Comparison of ENCODE assay signal across 15 cellular contexts in the genomic region with DNA sequence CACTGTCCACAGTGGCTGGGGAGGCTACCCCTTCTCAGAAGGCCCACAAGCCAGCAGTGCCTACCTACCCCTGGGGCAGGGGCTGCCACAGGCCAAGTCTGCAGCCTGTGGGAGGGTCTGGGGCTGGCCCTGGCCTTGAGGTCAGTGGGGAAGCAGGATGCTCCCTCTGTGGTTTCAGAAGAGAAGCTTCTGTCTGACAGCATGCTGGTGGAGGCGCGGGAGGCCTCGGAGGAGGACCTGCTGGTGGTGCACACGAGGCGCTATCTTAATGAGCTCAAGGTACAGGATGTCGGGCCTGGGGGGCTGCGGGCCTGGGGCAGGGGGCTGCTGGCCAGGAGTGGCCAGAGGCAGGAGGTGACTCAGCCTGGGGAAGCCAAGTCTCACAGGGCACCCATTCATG.
"Had no signal": no experiment of that assay in that cellular context is flagged by ENCODE, and none has a peak within 500 bp of the region (broad histone marks: within the 10 kb centered on the region; RNA-seq: fewer than 3 reads in every experiment).

No MANE protein-coding gene starts in this region.

- ATAC-seq: activated CD4-positive, alpha-beta T cell treated with anti-CD3 and anti-CD28 coated beads for 36 hours; activated CD8-positive, alpha-beta T cell treated with anti-CD3 and anti-CD28 coated beads, Interleukin-2, amount 10 ng/mL, durations not matched to agents 7 days and 5 days had no signal

- H3K9me3 ChIP-seq: SJSA1, tibial nerve had no signal

- H3K36me3 Mint-ChIP-seq: memory B cell had no signal

- H3K9me3 Mint-ChIP-seq: activated T-helper 1 cell treated with anti-CD3 and anti-CD28 coated beads, Interleukin-12 subunit alpha, Interleukin-12 subunit beta, Interleukin-2, Interleukin-4 antibody, amounts not matched to agents 30 ng/mL and 10 ng/mL and 1 ng/mL, durations not matched to agents 14 hours and 24 hours and 36 hours; central memory CD8-positive, alpha-beta T cell; memory B cell; nephron progenitor cell had no signal

- DNase-seq: activated CD4-positive, alpha-beta T cell treated with anti-CD3 and anti-CD28 coated beads for 36 hours; activated CD8-positive, alpha-beta memory T cell treated with anti-CD3 and anti-CD28 coated beads, Interleukin-2, amount 50 U/mL, for 48 hours; activated CD8-positive, alpha-beta T cell treated with anti-CD3 and anti-CD28 coated beads, Interleukin-2, amount 10 ng/mL, durations not matched to agents 7 days and 5 days; activated naive CD4-positive, alpha-beta T cell treated with Interleukin-2 at 50 U/mL for 16 hours; glutamatergic neuron; nephron progenitor cell; SW 1271; T-helper 9 cell had no signal

- H3K4me3 Mint-ChIP-seq: activated CD4-positive, alpha-beta T cell treated with anti-CD3 and anti-CD28 coated beads for 36 hours; activated CD8-positive, alpha-beta T cell treated with anti-CD3 and anti-CD28 coated beads, Interleukin-2, amount 10 ng/mL, durations not matched to agents 7 days and 5 days; activated T-helper 1 cell treated with anti-CD3 and anti-CD28 coated beads, Interleukin-12 subunit alpha, Interleukin-12 subunit beta, Interleukin-2, Interleukin-4 antibody, amounts not matched to agents 30 ng/mL and 10 ng/mL and 1 ng/mL, durations not matched to agents 14 hours and 24 hours and 36 hours; central memory CD8-positive, alpha-beta T cell; memory B cell had no signal

- H3K27me3 Mint-ChIP-seq: activated CD4-positive, alpha-beta T cell treated with anti-CD3 and anti-CD28 coated beads for 36 hours; central memory CD8-positive, alpha-beta T cell; memory B cell had no signal

- H3K27ac ChIP-seq: SJSA1, skin epidermis, VCaP had no signal

- H3K4me3 ChIP-seq: SJSA1, skin epidermis, tibial nerve had no signal

- H3K27me3 ChIP-seq: SJSA1, tibial nerve had no signal

- H3K27ac Mint-ChIP-seq: activated CD4-positive, alpha-beta T cell treated with anti-CD3 and anti-CD28 coated beads for 36 hours; activated CD8-positive, alpha-beta T cell treated with anti-CD3 and anti-CD28 coated beads, Interleukin-2, amount 10 ng/mL, durations not matched to agents 7 days and 5 days; memory B cell; nephron progenitor cell had no signal
